Comparison of ENCODE assay signal across 22 cellular contexts in the genomic region with DNA sequence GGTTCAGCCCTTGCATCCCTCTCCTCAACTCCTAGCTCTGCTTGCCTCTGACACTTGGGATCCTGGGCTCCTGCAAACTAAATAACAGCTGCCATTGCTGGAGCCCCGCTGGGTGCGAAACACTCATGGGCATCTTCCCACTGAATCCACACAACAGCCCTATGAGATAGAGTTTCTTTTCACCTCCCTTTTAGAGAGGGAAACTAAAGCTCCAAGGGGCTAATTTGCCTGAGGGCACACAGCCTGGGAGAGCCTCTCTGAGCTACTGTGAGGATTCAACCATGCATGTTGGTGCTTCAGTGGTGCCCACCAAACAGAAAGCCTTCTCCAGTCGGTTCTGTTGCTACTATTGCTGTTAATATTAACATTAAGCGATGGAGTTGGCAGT.
"Had no signal": no experiment of that assay in that cellular context is flagged by ENCODE, and none has a peak within 500 bp of the region (broad histone marks: within the 10 kb centered on the region; RNA-seq: fewer than 3 reads in every experiment).

No MANE protein-coding gene starts in this region.

- H3K36me3 ChIP-seq: gastrocnemius medialis had no signal

- ATAC-seq: activated CD4-positive, CD25-positive, alpha-beta regulatory T cell treated with anti-CD3 and anti-CD28 coated beads, Interleukin-2, amount 50 U/mL, for 24 hours; activated naive CD4-positive, alpha-beta T cell treated with anti-CD3 and anti-CD28 coated beads, Interleukin-2, amount 50 U/mL, for 72 hours; esophagus mucosa; gastrocnemius medialis; heart left ventricle; psoas muscle; right cardiac atrium had no signal

- FAIRE-seq: bronchial epithelial cell had no signal

- H3K9me3 ChIP-seq: adrenal gland, gastrocnemius medialis, heart left ventricle, left ventricle myocardium inferior, psoas muscle had no signal

- H3K27ac ChIP-seq: adrenal gland, gastrocnemius medialis, heart left ventricle, left ventricle myocardium inferior, psoas muscle, skin epidermis had no signal

- H3K27me3 ChIP-seq: adrenal gland, gastrocnemius medialis, heart left ventricle had no signal

- DNase-seq: activated CD4-positive, alpha-beta T cell treated with anti-CD3 and anti-CD28 coated beads, Interleukin-2, amount 50 U/mL, for 1 hour; activated CD8-positive, alpha-beta memory T cell treated with anti-CD3 and anti-CD28 coated beads, Interleukin-2, amount 50 U/mL, for 4 hours; activated effector memory CD4-positive, alpha-beta T cell treated with anti-CD3 and anti-CD28 coated beads, Interleukin-2, amount 50 U/mL, for 16 hours; activated T-cell treated with anti-CD3 and anti-CD28 coated beads, Interleukin-2, amount 50 U/mL, for 48 hours; adrenal gland; effector CD8-positive, alpha-beta T cell; gastrocnemius medialis; mammary epithelial cell; midbrain; stimulated activated CD4-positive, alpha-beta T cell treated with anti-CD3 and anti-CD28 coated beads, Interleukin-15, amount 100 ng/mL, for 24 hours; stimulated activated CD4-positive, alpha-beta T cell treated with anti-CD3 and anti-CD28 coated beads, Interleukin-2, amount 100 ng/mL, for 48 hours; T1000; trophoblast cell had no signal

- H3K4me3 ChIP-seq: adrenal gland, gastrocnemius medialis, heart left ventricle, left ventricle myocardium inferior, psoas muscle, skin epidermis had no signal
